17 cellular contexts compared by ENCODE assay signal in genomic region chr15:69898243-69898642, GRCh38.
DNase-seq lines count a peak whose midpoint lies in the region; ATAC-seq, FAIRE-seq and TF ChIP-seq lines count a peak whose summit lies in the region.
"Had no signal": no experiment of that assay in that cellular context is flagged by ENCODE, and none has a peak within 500 bp of the region (broad histone marks: within the 10 kb centered on the region; RNA-seq: fewer than 3 reads in every experiment).

No MANE protein-coding gene starts in this region.

- H3K9ac ChIP-seq in K562 (ENCODE audit: insufficient read depth in 1 of 2, low read depth in 2 of 2, low read length in 2 of 2): no peak overlapping the region
- H3K9ac ChIP-seq: BLaER1 treated with 17β-estradiol and CSF1 and Interleukin-3, amounts not matched to agents 10 nM and 100 nM had no signal

- no peak for TF ChIP-seq RAD21 in K562 (CRISPR knock-in tag; conservative IDR thresholded peaks at IDR 0.05 in 1 of 2, IDR thresholded peaks at IDR 0.05 in 1 of 2)

- no peak overlapping the region for H3K4me3 ChIP-seq in K562
- H3K4me3 ChIP-seq: BLaER1 treated with 17β-estradiol and CSF1 and Interleukin-3, amounts not matched to agents 10 nM and 100 nM had no signal

- no peaks in the 10 kb centered on the region for H3K79me2 ChIP-seq in K562 (ENCODE audit: control insufficient read depth, insufficient read depth, low read length)

- peaks cover 0 to 4% of the 10 kb centered on the region in 2 experiments; a peak in 2 of 5 replicates for H3K27me3 ChIP-seq in K562 (ENCODE audit: control insufficient read depth in 2 of 2, insufficient read depth in 2 of 2, low read length in 2 of 2)
- H3K27me3 ChIP-seq: BLaER1 treated with 17β-estradiol and CSF1 and Interleukin-3, amounts not matched to agents 10 nM and 100 nM had no signal

- H3K36me3 ChIP-seq in K562 (ENCODE audit: control insufficient read depth, insufficient read depth, low read length): no peaks in the 10 kb centered on the region
- H3K36me3 ChIP-seq: BLaER1 treated with 17β-estradiol and CSF1 and Interleukin-3, amounts not matched to agents 10 nM and 100 nM had no signal

- in situ Hi-C loops in K562 (cut with MboI): no loop called here

- CTCF ChIA-PET in K562 (lab: Yijun Ruan, JAX; ENCODE audit: low intra/inter-chr PET ratio): interaction anchor here (0.6 kb wide), 1 partner anchor 413 kb away, joined by 3 read pairs; no protein-coding TSS in a partner anchor

- intact Hi-C loops in K562 (cut with micrococcal nuclease): no loop called here

- no peak overlapping the region for H3K27ac ChIP-seq in K562 (ENCODE audit: extremely low read depth, low read depth, low read length)
- H3K27ac ChIP-seq: BLaER1 treated with 17β-estradiol and CSF1 and Interleukin-3, amounts not matched to agents 10 nM and 100 nM; HL-60 had no signal

- no peak overlapping the region for H2AFZ ChIP-seq in K562 (ENCODE audit: low read depth, low read length)

- WGBS in K562 (ENCODE audit: insufficient coverage, low coverage, missing lambda C conversion rate): 0% methylated on average over 2 of the region's 2 CpGs

- no peak for ATAC-seq in K562
- ATAC-seq: CD8-positive, alpha-beta T cell had no signal

- no peaks in the 10 kb centered on the region for H3K9me1 ChIP-seq in K562 (ENCODE audit: control insufficient read depth, insufficient read depth, low read length)

- FAIRE-seq in K562 (lab: Jason Lieb, UNC): no peak
- no peak for FAIRE-seq in GM19239 (lab: Jason Lieb, UNC)

- H4K20me1 ChIP-seq in K562 (replicated peaks; ENCODE audit: control insufficient read depth, insufficient read depth, low read length): no peaks in the 10 kb centered on the region

- no peaks in the 10 kb centered on the region for H3K9me3 ChIP-seq in K562 (replicated peaks; ENCODE audit: control insufficient read depth, insufficient read depth, low read depth, low read length)
- H3K9me3 ChIP-seq: BLaER1 treated with 17β-estradiol and CSF1 and Interleukin-3, amounts not matched to agents 10 nM and 100 nM had no signal

- TF ChIP-seq POLR2A in K562 (conservative IDR thresholded peaks at IDR 0.05): no peak

- DNase-seq in NCI-H1105 treated with DMSO at 0.1 percent for 48 hours (lab: John Stamatoyannopoulos, UW): peak; percentile 20
- no peak for DNase-seq in NCI-H1105 (lab: John Stamatoyannopoulos, UW)
- peak; percentile 21 for DNase-seq in COLO668 (lab: John Stamatoyannopoulos, UW; ENCODE audit: unreplicated experiment)
- DNase-seq in K562 (ENCODE audit: extremely low read depth in 1 of 4, low spot score in 3 of 4): no peak
- DNase-seq in GM19239 (ENCODE audit: insufficient read length, low spot score): no peak
- DNase-seq in kidney tubule cell (ENCODE audit: low spot score): no peak
- no peak for DNase-seq in NCI-H2081 treated with DMSO at 0.1 percent for 48 hours (lab: John Stamatoyannopoulos, UW)
- DNase-seq: 8988T; CD8-positive, alpha-beta T cell; COR-L47; DMS 273 treated with DMSO at 0.1 percent for 48 hours; DMS79; GDM1; GOT3; H9 had no signal

- POLR2A ChIA-PET in K562 (lab: Yijun Ruan, JAX): no interaction called here

- no peak for TF ChIP-seq EP300 in K562 (IDR thresholded peaks at IDR 0.05; ENCODE audit: low read length)

- no peak overlapping the region for H3K4me2 ChIP-seq in K562 (ENCODE audit: insufficient read depth, low read length)
- H3K4me2 ChIP-seq: BLaER1 treated with 17β-estradiol and CSF1 and Interleukin-3, amounts not matched to agents 10 nM and 100 nM had no signal

- no peaks in the 10 kb centered on the region for H3K4me1 ChIP-seq in K562 (replicated peaks in 1 of 2; ENCODE audit: control insufficient read depth in 2 of 2, insufficient read depth in 2 of 2, low read length in 2 of 2)

- BruUV-seq in K562 (replicated peaks; lab: Mats Ljungman, UMichigan): no TSS peak

- TF ChIP-seq CTCF in K562 (IDR thresholded peaks at IDR 0.05 in 2 of 3, conservative IDR thresholded peaks at IDR 0.05 in 1 of 3; ENCODE audit: insufficient read depth in 2 of 3, low read depth in 1 of 3, low read length in 3 of 3): no peak

TF ChIP-seq in K562, 482 proteins besides CTCF, POLR2A, EP300 and RAD21:
- TF ChIP-seq ZKSCAN3 (CRISPR knock-in tag; IDR thresholded peaks at IDR 0.05) (no peak), ZNF24 (IDR thresholded peaks at IDR 0.05) (peak; percentile 89)
TF ChIP-seq in K562: peak in this region for 1.

Comparison
In these comparisons a context has a peak if more than half of its experiments do, and no peak if none do; other contexts are left out.
1. DNase-seq: peak in NCI-H1105 treated with DMSO at 0.1 percent for 48 hours (single experiment) and COLO668 (single experiment); none in NCI-H1105 (single experiment), K562 (0 of 4), GM19239 (single experiment), kidney tubule cell (single experiment) and NCI-H2081 treated with DMSO at 0.1 percent for 48 hours (single experiment).